ENCODE assay signal across 26 cellular contexts in genomic region chr4:147367841-147368385, GRCh38.
"Had no signal": no experiment of that assay in that cellular context is flagged by ENCODE, and none has a peak within 500 bp of the region (broad histone marks: within the 10 kb centered on the region; RNA-seq: fewer than 3 reads in every experiment).

No MANE protein-coding gene starts in this region.

- H3K36me3 ChIP-seq: cardiac muscle cell, left ventricle myocardium inferior, neutrophil, stomach, upper lobe of left lung had no signal

- H3K4me1 Mint-ChIP-seq: activated CD4-positive, alpha-beta T cell treated with anti-CD3 and anti-CD28 coated beads, Interleukin-2, amount 10 ng/mL, durations not matched to agents 7 days and 5 days; memory B cell; naive thymus-derived CD4-positive, alpha-beta T cell; stimulated activated effector memory CD8-positive, alpha-beta T cell treated with anti-CD3 and anti-CD28 coated beads, Interleukin-12 subunit alpha, Interleukin-12 subunit beta, amount 100 ng/mL, for 72 hours had no signal

- H3K36me3 Mint-ChIP-seq: memory B cell; naive thymus-derived CD4-positive, alpha-beta T cell; stimulated activated effector memory CD8-positive, alpha-beta T cell treated with anti-CD3 and anti-CD28 coated beads, Interleukin-12 subunit alpha, Interleukin-12 subunit beta, amount 100 ng/mL, for 72 hours had no signal

- H3K9me3 Mint-ChIP-seq: activated CD4-positive, alpha-beta T cell treated with anti-CD3 and anti-CD28 coated beads, Interleukin-2, amount 10 ng/mL, durations not matched to agents 7 days and 5 days; stimulated activated effector memory CD8-positive, alpha-beta T cell treated with anti-CD3 and anti-CD28 coated beads, Interleukin-12 subunit alpha, Interleukin-12 subunit beta, amount 100 ng/mL, for 72 hours had no signal

- H3K4me3 Mint-ChIP-seq: activated CD4-positive, alpha-beta T cell treated with anti-CD3 and anti-CD28 coated beads, Interleukin-2, amount 10 ng/mL, durations not matched to agents 7 days and 5 days; memory B cell; naive thymus-derived CD4-positive, alpha-beta T cell; stimulated activated effector memory CD8-positive, alpha-beta T cell treated with anti-CD3 and anti-CD28 coated beads, Interleukin-12 subunit alpha, Interleukin-12 subunit beta, amount 100 ng/mL, for 72 hours had no signal

- H3K79me2 ChIP-seq: parathyroid adenoma had no signal

- H3K27ac ChIP-seq: cardiac muscle cell, dorsolateral prefrontal cortex, left ventricle myocardium inferior, neutrophil, parathyroid adenoma, stomach, testis, upper lobe of left lung had no signal

- H3K27ac Mint-ChIP-seq: activated CD4-positive, alpha-beta T cell treated with anti-CD3 and anti-CD28 coated beads, Interleukin-2, amount 10 ng/mL, durations not matched to agents 7 days and 5 days; memory B cell; naive thymus-derived CD4-positive, alpha-beta T cell; stimulated activated effector memory CD8-positive, alpha-beta T cell treated with anti-CD3 and anti-CD28 coated beads, Interleukin-12 subunit alpha, Interleukin-12 subunit beta, amount 100 ng/mL, for 72 hours had no signal

- H3K27me3 Mint-ChIP-seq: activated CD4-positive, alpha-beta T cell treated with anti-CD3 and anti-CD28 coated beads, Interleukin-2, amount 10 ng/mL, durations not matched to agents 7 days and 5 days had no signal

- H3K9me3 ChIP-seq: mucosa of descending colon, neutrophil, stomach, testis, upper lobe of left lung had no signal

- H3K4me3 ChIP-seq: cardiac muscle cell, dorsolateral prefrontal cortex, left ventricle myocardium inferior, mucosa of descending colon, smooth muscle cell, stomach, testis, upper lobe of left lung had no signal

- H2AFZ ChIP-seq: parathyroid adenoma had no signal

- H3K4me1 ChIP-seq: parathyroid adenoma, testis had no signal

- H3K27me3 ChIP-seq: cardiac muscle cell, dorsolateral prefrontal cortex, neutrophil, stomach, testis, upper lobe of left lung had no signal

- DNase-seq: activated CD4-positive, alpha-beta T cell treated with anti-CD3 and anti-CD28 coated beads, Interleukin-2, amount 10 ng/mL, durations not matched to agents 7 days and 5 days; activated CD8-positive, alpha-beta memory T cell treated with anti-CD3 and anti-CD28 coated beads, Interleukin-2, amount 50 U/mL, for 4 hours; activated effector memory CD4-positive, alpha-beta T cell treated with Interleukin-2 at 50 U/mL for 16 hours; activated naive CD4-positive, alpha-beta T cell treated with anti-CD3 and anti-CD28 coated beads, Interleukin-2, amount 50 U/mL, for 16 hours; activated T-cell treated with anti-CD3 and anti-CD28 coated beads, Interleukin-2, amount 50 U/mL, for 48 hours; aorta; dorsolateral prefrontal cortex; foreskin melanocyte; glutamatergic neuron; hippocampal formation; kidney; left ventricle myocardium inferior; mucosa of descending colon; naive thymus-derived CD4-positive, alpha-beta T cell; SHP77 treated with DMSO at 0.1 percent for 48 hours; stimulated activated CD4-positive, alpha-beta T cell treated with anti-CD3 and anti-CD28 coated beads, Interleukin-4, amount 100 ng/mL, for 24 hours; stomach; testis had no signal

- ATAC-seq: mucosa of descending colon; naive thymus-derived CD4-positive, alpha-beta T cell; sciatic nerve; stimulated activated effector memory CD8-positive, alpha-beta T cell treated with anti-CD3 and anti-CD28 coated beads, Interleukin-12 subunit alpha, Interleukin-12 subunit beta, amount 100 ng/mL, for 72 hours had no signal

- H3K4me2 ChIP-seq: smooth muscle cell had no signal

- H3K9ac ChIP-seq: parathyroid adenoma had no signal

- FAIRE-seq: kidney had no signal
